In the genomic region with DNA sequence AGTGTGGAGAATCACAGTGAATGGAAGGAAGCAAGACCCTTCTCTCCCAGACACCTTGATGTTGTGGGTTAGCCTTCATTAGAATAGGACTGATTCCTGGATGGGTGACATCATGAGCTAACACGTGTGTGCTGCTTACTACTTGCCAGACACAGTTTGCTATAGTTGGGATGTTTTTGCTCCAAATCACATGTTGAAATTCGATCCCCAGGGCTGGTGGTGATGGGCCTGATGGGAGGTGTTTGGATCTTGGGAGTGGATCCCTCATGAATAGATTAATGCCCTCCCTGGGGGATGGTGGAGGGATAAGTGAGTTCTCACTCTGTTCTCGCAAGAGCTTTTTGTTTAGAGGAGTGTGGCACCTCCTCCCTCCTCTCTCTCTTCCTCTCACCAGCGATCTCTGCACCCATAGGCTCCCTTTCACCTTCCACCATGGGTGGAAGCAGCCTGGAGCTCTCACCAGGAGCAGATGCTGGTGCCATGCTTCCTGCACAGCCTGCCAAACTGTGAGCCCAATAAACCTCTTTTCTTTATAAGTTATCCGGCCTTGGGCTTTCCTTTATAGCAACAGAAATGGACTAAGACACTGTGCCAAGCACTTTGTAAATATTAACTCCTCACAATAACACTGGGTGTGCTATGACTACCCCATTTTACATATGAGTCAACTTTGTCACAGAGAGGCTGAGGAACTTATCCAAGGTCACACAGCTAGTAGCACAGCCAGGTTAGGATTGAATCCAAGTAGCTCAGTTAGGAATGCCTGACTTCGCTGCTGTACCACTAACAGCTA, we compare ENCODE assay signal across 20 cellular contexts.
A peak's percentile ranks its signal among the peaks of the same experiment; 100 is the strongest.
DNase-seq lines count a peak whose midpoint lies in the region; ATAC-seq and TF ChIP-seq lines count a peak whose summit lies in the region.
"Had no signal": no experiment of that assay in that cellular context is flagged by ENCODE, and none has a peak within 500 bp of the region (broad histone marks: within the 10 kb centered on the region; RNA-seq: fewer than 3 reads in every experiment).

No MANE protein-coding gene starts in this region.

- H3K9me3 Mint-ChIP-seq in glutamatergic neuron (ENCODE audit: unreplicated experiment), result peaks cover 10% of the 10 kb centered on the region
- no peaks in the 10 kb centered on the region for H3K9me3 Mint-ChIP-seq in Calu3 (ENCODE audit: low read depth, unreplicated experiment)
- H3K9me3 Mint-ChIP-seq: memory B cell; natural killer cell treated with Interleukin-12 subunit alpha and Interleukin-12 subunit beta and Interleukin-15 and Interleukin-18, amount 100 ng/mL, for 72 hours; stimulated activated memory B cell treated with anti-CD40 and anti-IgM and Interleukin-4, amounts not matched to agents 10 μg/mL and 1 μg/mL and 100 μg/mL, for 72 hours had no signal

- no peak overlapping the region for H3K4me3 Mint-ChIP-seq in glutamatergic neuron (ENCODE audit: unreplicated experiment)
- no peak overlapping the region for H3K4me3 Mint-ChIP-seq in Calu3 (ENCODE audit: low read depth, unreplicated experiment)
- H3K4me3 Mint-ChIP-seq: memory B cell; natural killer cell treated with Interleukin-12 subunit alpha and Interleukin-12 subunit beta and Interleukin-15 and Interleukin-18, amount 100 ng/mL, for 72 hours; stimulated activated memory B cell treated with anti-CD40 and anti-IgM and Interleukin-4, amounts not matched to agents 10 μg/mL and 1 μg/mL and 100 μg/mL, for 72 hours had no signal

- H3K36me3 Mint-ChIP-seq in glutamatergic neuron (ENCODE audit: unreplicated experiment) (no peaks in the 10 kb centered on the region), Calu3 (ENCODE audit: insufficient read depth, unreplicated experiment) (no peaks in the 10 kb centered on the region)
- H3K36me3 Mint-ChIP-seq: memory B cell; natural killer cell treated with Interleukin-12 subunit alpha and Interleukin-12 subunit beta and Interleukin-15 and Interleukin-18, amount 100 ng/mL, for 72 hours; stimulated activated memory B cell treated with anti-CD40 and anti-IgM and Interleukin-4, amounts not matched to agents 10 μg/mL and 1 μg/mL and 100 μg/mL, for 72 hours had no signal

- H3K4me1 Mint-ChIP-seq in glutamatergic neuron (ENCODE audit: low read depth, unreplicated experiment) (peaks cover 29% of the 10 kb centered on the region), Calu3 (ENCODE audit: low read depth, unreplicated experiment) (peaks cover 10% of the 10 kb centered on the region)

- in situ Hi-C loops in astrocyte of the spinal cord (cut with HindIII; ENCODE audit: low sequenced_read_pairs), result no loop called here

- no TSS peak for BruUV-seq in Calu3 (replicated peaks; lab: Mats Ljungman, UMichigan)

- no peak for TF ChIP-seq CTCF in astrocyte of the spinal cord (IDR thresholded peaks at IDR 0.05; ENCODE audit: low read depth, low read length)
- no peak for TF ChIP-seq CTCF in glutamatergic neuron (IDR thresholded peaks at IDR 0.05; ENCODE audit: partially characterized antibody, unreplicated experiment)
- TF ChIP-seq CTCF in Calu3 (IDR thresholded peaks at IDR 0.05; ENCODE audit: unreplicated experiment), result no peak

- ATAC-seq in HG03095 (IDR thresholded peaks at IDR 0.05; ENCODE audit: unreplicated experiment), result no peak
- ATAC-seq: natural killer cell treated with Interleukin-12 subunit alpha and Interleukin-12 subunit beta and Interleukin-15 and Interleukin-18, amount 100 ng/mL, for 72 hours; stimulated activated memory B cell treated with anti-CD40 and anti-IgM and Interleukin-4, amounts not matched to agents 10 μg/mL and 1 μg/mL and 100 μg/mL, for 72 hours had no signal

- CTCF ChIA-PET in Calu3 (lab: Charles Lee), result interaction anchor here (1.0 to 3.7 kb wide), 3 partner anchors 21 to 40 kb away, joined by 3 to 19 read pairs (median 5); no protein-coding TSS in a partner anchor

- H3K4me3 ChIP-seq in astrocyte of the spinal cord (ENCODE audit: low read depth, low read length), result no peak overlapping the region
- H3K4me3 ChIP-seq: BLaER1 had no signal

- peak; percentile 24 for DNase-seq in DMS 273 (lab: John Stamatoyannopoulos, UW; ENCODE audit: unreplicated experiment)
- DNase-seq in DMS 273 treated with DMSO at 0.1 percent for 48 hours (lab: John Stamatoyannopoulos, UW), result no peak
- DNase-seq in astrocyte of the spinal cord (ENCODE audit: low read depth, low spot score), result peak; percentile 44
- no peak for DNase-seq in glutamatergic neuron
- peak; percentile 44 for DNase-seq in renal cortical epithelial cell (ENCODE audit: low read depth)
- no peak for DNase-seq in activated CD4-positive, alpha-beta T cell treated with anti-CD3 and anti-CD28 coated beads, Interleukin-2, amount 50 U/mL, for 1 hour
- DNase-seq in Calu3, result no peak
- DNase-seq: activated CD4-positive, alpha-beta T cell treated with anti-CD3 and anti-CD28 coated beads, Interleukin-2, amount 50 U/mL, for 48 hours; activated naive CD4-positive, alpha-beta T cell treated with anti-CD3 and anti-CD28 coated beads, Interleukin-2, amount 50 U/mL, for 16 hours; brain microvascular endothelial cell; dermis blood vessel endothelial cell; islet precursor cell; Karpas-422; NCI-H1092; NCI-H2227 treated with DMSO at 0.1 percent for 48 hours had no signal

- intact Hi-C loops in Calu3 (cut with micrococcal nuclease; ENCODE audit: unreplicated experiment), result loop anchor here (10.0 kb wide), 2 partner anchors 258 to 322 kb away; no protein-coding TSS in a partner anchor

- H3K27me3 Mint-ChIP-seq in glutamatergic neuron (ENCODE audit: unreplicated experiment) (peaks cover 2% of the 10 kb centered on the region), Calu3 (ENCODE audit: unreplicated experiment) (no peaks in the 10 kb centered on the region)

- H3K27ac Mint-ChIP-seq in glutamatergic neuron (ENCODE audit: unreplicated experiment) (peak overlapping the region; percentile 55), Calu3 (ENCODE audit: unreplicated experiment) (no peak overlapping the region)
- H3K27ac Mint-ChIP-seq: memory B cell; natural killer cell treated with Interleukin-12 subunit alpha and Interleukin-12 subunit beta and Interleukin-15 and Interleukin-18, amount 100 ng/mL, for 72 hours; stimulated activated memory B cell treated with anti-CD40 and anti-IgM and Interleukin-4, amounts not matched to agents 10 μg/mL and 1 μg/mL and 100 μg/mL, for 72 hours had no signal

Comparison
In these comparisons a context has a peak if more than half of its experiments do, and no peak if none do; other contexts are left out.
1. DNase-seq: peak in DMS 273 (single experiment), astrocyte of the spinal cord (single experiment) and renal cortical epithelial cell (single experiment); none in DMS 273 treated with DMSO at 0.1 percent for 48 hours (single experiment), glutamatergic neuron (single experiment), activated CD4-positive, alpha-beta T cell treated with anti-CD3 and anti-CD28 coated beads, Interleukin-2, amount 50 U/mL, for 1 hour (single experiment) and Calu3 (single experiment).